24 cellular contexts compared by ENCODE assay signal in the genomic region with DNA sequence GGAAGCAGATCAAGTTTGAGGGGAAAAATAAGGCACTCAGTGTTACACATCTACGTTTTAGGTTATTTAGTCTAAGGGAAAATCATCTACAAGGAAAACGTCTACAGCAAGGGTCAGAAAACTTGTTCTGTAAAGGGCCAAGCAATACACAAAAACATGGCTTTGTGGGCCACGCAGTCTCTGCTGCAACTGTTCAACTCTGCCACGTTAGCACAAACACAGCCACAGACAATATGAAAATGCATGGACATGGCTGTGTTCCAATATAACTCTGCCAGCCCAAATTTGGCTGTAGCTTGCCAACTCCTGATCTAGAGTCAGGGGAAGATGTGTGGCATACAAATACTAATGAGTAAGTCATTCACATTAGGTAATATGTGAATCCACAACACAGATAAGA.
"Had no signal": no experiment of that assay in that cellular context is flagged by ENCODE, and none has a peak within 500 bp of the region (broad histone marks: within the 10 kb centered on the region; RNA-seq: fewer than 3 reads in every experiment).

No MANE protein-coding gene starts in this region.

- H3K4me1 ChIP-seq: foreskin keratinocyte, lower lobe of right lung, psoas muscle, sigmoid colon, spleen, testis, tibial artery had no signal

- H3K27ac ChIP-seq: foreskin keratinocyte, lower lobe of right lung, ovary, psoas muscle, sigmoid colon, skin epidermis, spleen, testis, tibial artery had no signal

- H3K9me3 Mint-ChIP-seq: effector memory CD8-positive, alpha-beta T cell; immature natural killer cell; natural killer cell; stimulated activated memory B cell treated with anti-CD40 and anti-IgM and Interleukin-4, amounts not matched to agents 10 μg/mL and 1 μg/mL and 100 μg/mL, for 72 hours; type B pancreatic cell had no signal

- H3K4me1 Mint-ChIP-seq: immature natural killer cell; natural killer cell; stimulated activated memory B cell treated with anti-CD40 and anti-IgM and Interleukin-4, amounts not matched to agents 10 μg/mL and 1 μg/mL and 100 μg/mL, for 72 hours had no signal

- H3K36me3 ChIP-seq: ovary had no signal

- H3K27ac Mint-ChIP-seq: effector memory CD8-positive, alpha-beta T cell; immature natural killer cell; natural killer cell; stimulated activated memory B cell treated with anti-CD40 and anti-IgM and Interleukin-4, amounts not matched to agents 10 μg/mL and 1 μg/mL and 100 μg/mL, for 72 hours; type B pancreatic cell had no signal

- H3K27me3 Mint-ChIP-seq: effector memory CD8-positive, alpha-beta T cell; stimulated activated memory B cell treated with anti-CD40 and anti-IgM and Interleukin-4, amounts not matched to agents 10 μg/mL and 1 μg/mL and 100 μg/mL, for 72 hours; type B pancreatic cell had no signal

- DNase-seq: cortex of kidney; effector memory CD8-positive, alpha-beta T cell; glutamatergic neuron; hypothalamus; immature natural killer cell; left ventricle myocardium superior; lower lobe of right lung; natural killer cell; occipital lobe; ovary; posterior cingulate gyrus; psoas muscle; right cardiac atrium; sigmoid colon; spleen; stimulated activated CD4-positive, alpha-beta T cell treated with anti-CD3 and anti-CD28 coated beads, Interleukin-4, amount 100 ng/mL, for 4 hours; stimulated activated naive CD8-positive, alpha-beta T cell treated with anti-CD3 and anti-CD28 coated beads, Interleukin-15, Interleukin-2, amounts not matched to agents 100 U/mL and 50 U/mL, for 24 hours; substantia nigra; testis; tibial artery had no signal

- H3K9me3 ChIP-seq: lower lobe of right lung, ovary, psoas muscle, sigmoid colon, spleen, testis, tibial artery had no signal

- ATAC-seq: effector memory CD8-positive, alpha-beta T cell; foreskin keratinocyte; left ventricle myocardium superior; lower lobe of right lung; natural killer cell; psoas muscle; right cardiac atrium; stimulated activated memory B cell treated with anti-CD40 and anti-IgM and Interleukin-4, amounts not matched to agents 10 μg/mL and 1 μg/mL and 100 μg/mL, for 72 hours; stimulated activated naive CD8-positive, alpha-beta T cell treated with anti-CD3 and anti-CD28 coated beads, Interleukin-15, Interleukin-2, amounts not matched to agents 100 U/mL and 50 U/mL, for 24 hours had no signal

- H3K4me3 ChIP-seq: lower lobe of right lung, ovary, psoas muscle, sigmoid colon, skin epidermis, spleen, testis, tibial artery had no signal

- H3K27me3 ChIP-seq: foreskin keratinocyte, ovary, sigmoid colon, spleen, testis, tibial artery had no signal

- H3K4me3 Mint-ChIP-seq: effector memory CD8-positive, alpha-beta T cell; immature natural killer cell; natural killer cell; stimulated activated memory B cell treated with anti-CD40 and anti-IgM and Interleukin-4, amounts not matched to agents 10 μg/mL and 1 μg/mL and 100 μg/mL, for 72 hours; type B pancreatic cell had no signal
